ENCODE assay signal across 8 cellular contexts in genomic region chr7:100705753-100706671, GRCh38. TPM values are rescaled to one million over a fixed set of nuclear protein-coding genes. Genes with fewer than 3 reads are reported as not detected.
A peak's percentile ranks its signal among the peaks of the same experiment; 100 is the strongest.
DNase-seq lines count a peak whose midpoint lies in the region; ATAC-seq, FAIRE-seq and TF ChIP-seq lines count a peak whose summit lies in the region.

POP7 (plus strand) TSS chr7:100706121; CDS start chr7:100706831, 710 bp downstream.

- TF ChIP-seq CTCF in AG10803 (conservative IDR thresholded peaks at IDR 0.05; ENCODE audit: low read length): no peak
- no peak for TF ChIP-seq CTCF in keratinocyte (optimal IDR thresholded peaks at IDR 0.05 in 1 of 3, IDR thresholded peaks at IDR 0.05 in 1 of 3, conservative IDR thresholded peaks at IDR 0.05 in 1 of 3; ENCODE audit: extremely low read depth in 1 of 3, insufficient read depth in 2 of 3, low read length in 3 of 3)

- peak; percentile 90 for ATAC-seq in GM19043 (IDR thresholded peaks at IDR 0.05; ENCODE audit: low read depth, unreplicated experiment)
- peak; percentile 68 for ATAC-seq in HG03378 (IDR thresholded peaks at IDR 0.05; ENCODE audit: unreplicated experiment)

- peak within 1 kb of the TSS; percentile 96 for H2AFZ ChIP-seq in keratinocyte (ENCODE audit: control insufficient read depth, low read length)

- dilution Hi-C loops in keratinocyte (cut with MboI; ENCODE audit: extremely low pct_ligation_motif_present, low sequenced_read_pairs): no loop called here

- peak within 1 kb of the TSS; percentile 96 for H3K4me2 ChIP-seq in keratinocyte (ENCODE audit: control insufficient read depth, extremely low read depth, insufficient read depth, low read depth, low read length)

- DNase-seq in AG10803 (ENCODE audit: low read depth) (peak; percentile 97), NCI-H460 (ENCODE audit: extremely low read depth, low read depth) (peak; percentile 98), cerebellar nuclear complex (lab: John Stamatoyannopoulos, UW) (peak; percentile 60 to 85), keratinocyte (ENCODE audit: low read depth, low spot score) (peak; percentile 90)
- peak; percentile 99 for DNase-seq in activated CD4-positive, CD25-positive, alpha-beta regulatory T cell treated with anti-CD3 and anti-CD28 coated beads, Interleukin-2, amount 50 U/mL, for 72 hours
- DNase-seq in stimulated activated CD4-positive, alpha-beta T cell treated with anti-CD3 and anti-CD28 coated beads, Interleukin-15, amount 100 ng/mL, for 1 hour (ENCODE audit: low read depth in 1 of 2, low spot score in 1 of 2): peak; percentile 95 to 98

- H3K27me3 ChIP-seq in keratinocyte (ENCODE audit: control insufficient read depth, extremely low read depth, insufficient read depth, low read length): no peaks in the 10 kb centered on the region

- peaks cover 0 to 12% of the 10 kb centered on the region in 2 experiments for H3K36me3 ChIP-seq in keratinocyte (ENCODE audit: control insufficient read depth in 2 of 2, extremely low read depth in 1 of 2, insufficient read depth in 2 of 2, low read length in 2 of 2)

- no peaks in the 10 kb centered on the region for H3K9me1 ChIP-seq in keratinocyte (ENCODE audit: control insufficient read depth, extremely low read depth, insufficient read depth, low read length)

- H3K79me2 ChIP-seq in keratinocyte (ENCODE audit: control insufficient read depth, insufficient read depth, low read length): peaks cover 21% of the 10 kb centered on the region

- peak; percentile 79 for FAIRE-seq in keratinocyte (lab: Jason Lieb, UNC)

- H3K4me1 ChIP-seq in keratinocyte (ENCODE audit: control insufficient read depth, extremely low read depth, insufficient read depth, low read length): peaks cover 10% of the 10 kb centered on the region

- H3K9ac ChIP-seq in keratinocyte (ENCODE audit: control insufficient read depth, extremely low read depth, insufficient read depth, low read length): peak within 1 kb of the TSS; percentile 93

- peak within 1 kb of the TSS; percentile 86 for H3K27ac ChIP-seq in keratinocyte (ENCODE audit: control insufficient read depth, insufficient read depth, low read length)

- no peaks in the 10 kb centered on the region for H3K9me3 ChIP-seq in keratinocyte (ENCODE audit: control insufficient read depth, low read depth, low read length)

- H3K4me3 ChIP-seq in AG10803 (ENCODE audit: low read length) (peak within 1 kb of the TSS; percentile 91), keratinocyte (ENCODE audit: control insufficient read depth in 2 of 3, extremely low read depth in 1 of 3, insufficient read depth in 2 of 3, low read depth in 1 of 3, low read length in 3 of 3) (peak within 1 kb of the TSS; percentile 58 to 95 (median 90))

- no peaks in the 10 kb centered on the region for H4K20me1 ChIP-seq in keratinocyte (ENCODE audit: control insufficient read depth, extremely low read depth, insufficient read depth, low read length)

RNA-seq across cellular contexts. Expression of gene POP7, which starts in this region (rescaled TPM):
- total RNA-seq in NCI-H460 (2014; rRNA removed; shearing (Covaris generic)): 45.7 and 50.1 TPM in 2 replicates
- 75.2 and 76.6 TPM in 2 replicates for polyA plus RNA-seq in NCI-H460 (2014; cell fraction: nucleus; rRNA removed)
- 37.8 to 50.3 TPM (median 44.6 TPM) in 3 replicates for polyA plus RNA-seq in keratinocyte
- 18.1 TPM for polyA plus RNA-seq in keratinocyte (2011; ENCODE audit: low read depth)
- polyA plus RNA-seq in keratinocyte (2011; cell fraction: cytosol; rRNA removed): 24.1 and 49.2 TPM in 2 replicates
- 18.0 and 18.3 TPM in 2 replicates for polyA plus RNA-seq in keratinocyte (2011; cell fraction: nucleus; rRNA removed)
- polyA plus RNA-seq in keratinocyte (2012; ENCODE audit: low replicate concordance): 37.8 and 65.6 TPM in 2 replicates
- polyA minus RNA-seq in keratinocyte: 15.3 to 22.5 TPM (median 19.2 TPM) in 3 replicates
- 40.7 TPM for polyA minus RNA-seq in keratinocyte (2011; cell fraction: cytosol; rRNA and poly(A)+ RNA removed)
- 7.1 and 9.0 TPM in 2 replicates for polyA minus RNA-seq in keratinocyte (2011; cell fraction: nucleus; rRNA and poly(A)+ RNA removed)

Comparison
In these comparisons a context has a peak if more than half of its experiments do, and no peak if none do; other contexts are left out.
1. Peak in every context shown above with its lines: DNase-seq, ATAC-seq, H3K4me3 ChIP-seq and H3K27ac ChIP-seq.